ENCODE assay signal across 1 cellular context in genomic region chr2:72915907-72916742, GRCh38.
A peak's percentile ranks its signal among the peaks of the same experiment; 100 is the strongest.
TF ChIP-seq lines count a peak whose summit lies in the region.

No MANE protein-coding gene starts in this region.

TF ChIP-seq in HEK293, 187 proteins besides CTCF, POLR2A, EP300 and RAD21 (continued from another document and continues in another):
- TF ChIP-seq, protein P1, sequence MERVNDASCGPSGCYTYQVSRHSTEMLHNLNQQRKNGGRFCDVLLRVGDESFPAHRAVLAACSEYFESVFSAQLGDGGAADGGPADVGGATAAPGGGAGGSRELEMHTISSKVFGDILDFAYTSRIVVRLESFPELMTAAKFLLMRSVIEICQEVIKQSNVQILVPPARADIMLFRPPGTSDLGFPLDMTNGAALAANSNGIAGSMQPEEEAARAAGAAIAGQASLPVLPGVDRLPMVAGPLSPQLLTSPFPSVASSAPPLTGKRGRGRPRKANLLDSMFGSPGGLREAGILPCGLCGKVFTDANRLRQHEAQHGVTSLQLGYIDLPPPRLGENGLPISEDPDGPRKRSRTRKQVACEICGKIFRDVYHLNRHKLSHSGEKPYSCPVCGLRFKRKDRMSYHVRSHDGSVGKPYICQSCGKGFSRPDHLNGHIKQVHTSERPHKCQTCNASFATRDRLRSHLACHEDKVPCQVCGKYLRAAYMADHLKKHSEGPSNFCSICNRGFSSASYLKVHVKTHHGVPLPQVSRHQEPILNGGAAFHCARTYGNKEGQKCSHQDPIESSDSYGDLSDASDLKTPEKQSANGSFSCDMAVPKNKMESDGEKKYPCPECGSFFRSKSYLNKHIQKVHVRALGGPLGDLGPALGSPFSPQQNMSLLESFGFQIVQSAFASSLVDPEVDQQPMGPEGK (tag by site-specific recombination; IDR thresholded peaks at IDR 0.05) = peak; percentile 69; the same call in 1 of the 2 replicates
- TF ChIP-seq ZSCAN16 (tag by site-specific recombination; IDR thresholded peaks at IDR 0.05) (no peak), GLI2 (tag by site-specific recombination; IDR thresholded peaks at IDR 0.05; ENCODE audit: borderline replicate concordance, low read depth) (no peak), ZNF76 (tag by site-specific recombination; IDR thresholded peaks at IDR 0.05; ENCODE audit: borderline replicate concordance, low read depth) (peak; percentile 49; the same call in 1 of the 2 replicates), ZNF529 (tag by site-specific recombination; IDR thresholded peaks at IDR 0.05; ENCODE audit: insufficient replicate concordance) (no peak), TCF7L2 (IDR thresholded peaks at IDR 0.05; ENCODE audit: borderline replicate concordance, low read depth, low read length) (no peak), ZNF274 (IDR thresholded peaks at IDR 0.05; ENCODE audit: low read length) (no peak), ZNF274 (tag by site-specific recombination; IDR thresholded peaks at IDR 0.05; ENCODE audit: borderline replicate concordance) (no peak), ZNF747 (tag by site-specific recombination; IDR thresholded peaks at IDR 0.05) (no peak), ZNF394 (tag by site-specific recombination; IDR thresholded peaks at IDR 0.05; ENCODE audit: borderline replicate concordance) (no peak), ZNF488 (tag by site-specific recombination; IDR thresholded peaks at IDR 0.05) (no peak), ZNF426 (tag by site-specific recombination; IDR thresholded peaks at IDR 0.05) (no peak), HOXC10 (CRISPR knock-in tag; IDR thresholded peaks at IDR 0.05) (no peak), ZNF626 (tag by site-specific recombination; IDR thresholded peaks at IDR 0.05) (no peak), ZNF404 (tag by site-specific recombination; IDR thresholded peaks at IDR 0.05) (no peak), ZNF223 (tag by site-specific recombination; IDR thresholded peaks at IDR 0.05) (no peak), ZFP3 (tag by site-specific recombination; IDR thresholded peaks at IDR 0.05; ENCODE audit: low read depth) (no peak), ZFP37 (tag by site-specific recombination; IDR thresholded peaks at IDR 0.05) (no peak), ZNF623 (tag by site-specific recombination; IDR thresholded peaks at IDR 0.05) (no peak), ZNF580 (tag by site-specific recombination; IDR thresholded peaks at IDR 0.05) (no peak), MEIS1 (CRISPR knock-in tag; IDR thresholded peaks at IDR 0.05; ENCODE audit: borderline replicate concordance) (no peak), ZBTB17 (tag by site-specific recombination; IDR thresholded peaks at IDR 0.05) (peak; percentile 59; the same call in 1 of the 2 replicates), BCL11B (tag by site-specific recombination; IDR thresholded peaks at IDR 0.05; ENCODE audit: low read depth) (no peak), ZNF19 (tag by site-specific recombination; IDR thresholded peaks at IDR 0.05; ENCODE audit: low read depth) (no peak), ZSCAN23 (tag by site-specific recombination; IDR thresholded peaks at IDR 0.05) (no peak), ZNF549 (tag by site-specific recombination; IDR thresholded peaks at IDR 0.05) (no peak), ZNF10 (tag by site-specific recombination; IDR thresholded peaks at IDR 0.05) (no peak), ZNF239 (tag by site-specific recombination; IDR thresholded peaks at IDR 0.05) (no peak), ZIC2 (tag by site-specific recombination; IDR thresholded peaks at IDR 0.05) (peak; percentile 56; the same call in 1 of the 2 replicates), SP2 (tag by site-specific recombination; IDR thresholded peaks at IDR 0.05) (peak; percentile 60), ZNF514 (tag by site-specific recombination; IDR thresholded peaks at IDR 0.05) (no peak), OVOL3 (tag by site-specific recombination; IDR thresholded peaks at IDR 0.05) (no peak), ZNF121 (tag by site-specific recombination; IDR thresholded peaks at IDR 0.05) (no peak), SALL2 (tag by site-specific recombination; IDR thresholded peaks at IDR 0.05; ENCODE audit: borderline replicate concordance) (no peak), ZNF292 (tag by site-specific recombination; IDR thresholded peaks at IDR 0.05; ENCODE audit: borderline replicate concordance, low read depth) (no peak), ZNF610 (tag by site-specific recombination; IDR thresholded peaks at IDR 0.05; ENCODE audit: borderline replicate concordance) (no peak), ZNF133 (tag by site-specific recombination; IDR thresholded peaks at IDR 0.05) (no peak), ZNF2 (tag by site-specific recombination; IDR thresholded peaks at IDR 0.05) (0 out of 2 replicates have a peak, but pooled peaks have one; percentile 19), ZNF324 (tag by site-specific recombination; IDR thresholded peaks at IDR 0.05) (no peak), ZNF140 (tag by site-specific recombination; IDR thresholded peaks at IDR 0.05) (no peak), ZNF785 (tag by site-specific recombination; IDR thresholded peaks at IDR 0.05) (no peak), ZNF473 (tag by site-specific recombination; IDR thresholded peaks at IDR 0.05) (no peak), ZNF560 (tag by site-specific recombination; IDR thresholded peaks at IDR 0.05; ENCODE audit: borderline replicate concordance) (no peak), ZNF624 (tag by site-specific recombination; IDR thresholded peaks at IDR 0.05) (no peak), MZF1 (tag by site-specific recombination; IDR thresholded peaks at IDR 0.05; ENCODE audit: borderline replicate concordance) (no peak), ZBTB1 (tag by site-specific recombination; IDR thresholded peaks at IDR 0.05) (no peak), SCRT1 (tag by site-specific recombination; IDR thresholded peaks at IDR 0.05; ENCODE audit: borderline replicate concordance) (no peak), ZBTB21 (tag by site-specific recombination; IDR thresholded peaks at IDR 0.05) (no peak), EGR2 (tag by site-specific recombination; IDR thresholded peaks at IDR 0.05; ENCODE audit: low read depth) (no peak), ZNF280C (tag by site-specific recombination; IDR thresholded peaks at IDR 0.05) (no peak), ZNF677 (tag by site-specific recombination; IDR thresholded peaks at IDR 0.05) (no peak), ZNF701 (tag by site-specific recombination; IDR thresholded peaks at IDR 0.05) (no peak), BCL11A (tag by site-specific recombination; IDR thresholded peaks at IDR 0.05; ENCODE audit: low read depth) (no peak), ZNF555 (tag by site-specific recombination; conservative IDR thresholded peaks at IDR 0.05) (no peak)
- TF ChIP-seq, protein P2, sequence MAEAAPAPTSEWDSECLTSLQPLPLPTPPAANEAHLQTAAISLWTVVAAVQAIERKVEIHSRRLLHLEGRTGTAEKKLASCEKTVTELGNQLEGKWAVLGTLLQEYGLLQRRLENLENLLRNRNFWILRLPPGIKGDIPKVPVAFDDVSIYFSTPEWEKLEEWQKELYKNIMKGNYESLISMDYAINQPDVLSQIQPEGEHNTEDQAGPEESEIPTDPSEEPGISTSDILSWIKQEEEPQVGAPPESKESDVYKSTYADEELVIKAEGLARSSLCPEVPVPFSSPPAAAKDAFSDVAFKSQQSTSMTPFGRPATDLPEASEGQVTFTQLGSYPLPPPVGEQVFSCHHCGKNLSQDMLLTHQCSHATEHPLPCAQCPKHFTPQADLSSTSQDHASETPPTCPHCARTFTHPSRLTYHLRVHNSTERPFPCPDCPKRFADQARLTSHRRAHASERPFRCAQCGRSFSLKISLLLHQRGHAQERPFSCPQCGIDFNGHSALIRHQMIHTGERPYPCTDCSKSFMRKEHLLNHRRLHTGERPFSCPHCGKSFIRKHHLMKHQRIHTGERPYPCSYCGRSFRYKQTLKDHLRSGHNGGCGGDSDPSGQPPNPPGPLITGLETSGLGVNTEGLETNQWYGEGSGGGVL (tag by site-specific recombination; IDR thresholded peaks at IDR 0.05) = peak; percentile 54
- TF ChIP-seq, protein P3, sequence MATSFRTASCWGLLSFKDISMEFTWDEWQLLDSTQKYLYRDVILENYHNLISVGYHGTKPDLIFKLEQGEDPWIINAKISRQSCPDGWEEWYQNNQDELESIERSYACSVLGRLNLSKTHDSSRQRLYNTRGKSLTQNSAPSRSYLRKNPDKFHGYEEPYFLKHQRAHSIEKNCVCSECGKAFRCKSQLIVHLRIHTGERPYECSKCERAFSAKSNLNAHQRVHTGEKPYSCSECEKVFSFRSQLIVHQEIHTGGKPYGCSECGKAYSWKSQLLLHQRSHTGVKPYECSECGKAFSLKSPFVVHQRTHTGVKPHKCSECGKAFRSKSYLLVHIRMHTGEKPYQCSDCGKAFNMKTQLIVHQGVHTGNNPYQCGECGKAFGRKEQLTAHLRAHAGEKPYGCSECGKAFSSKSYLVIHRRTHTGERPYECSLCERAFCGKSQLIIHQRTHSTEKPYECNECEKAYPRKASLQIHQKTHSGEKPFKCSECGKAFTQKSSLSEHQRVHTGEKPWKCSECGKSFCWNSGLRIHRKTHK (tag by site-specific recombination; IDR thresholded peaks at IDR 0.05) = no peak
- TF ChIP-seq, protein P4, sequence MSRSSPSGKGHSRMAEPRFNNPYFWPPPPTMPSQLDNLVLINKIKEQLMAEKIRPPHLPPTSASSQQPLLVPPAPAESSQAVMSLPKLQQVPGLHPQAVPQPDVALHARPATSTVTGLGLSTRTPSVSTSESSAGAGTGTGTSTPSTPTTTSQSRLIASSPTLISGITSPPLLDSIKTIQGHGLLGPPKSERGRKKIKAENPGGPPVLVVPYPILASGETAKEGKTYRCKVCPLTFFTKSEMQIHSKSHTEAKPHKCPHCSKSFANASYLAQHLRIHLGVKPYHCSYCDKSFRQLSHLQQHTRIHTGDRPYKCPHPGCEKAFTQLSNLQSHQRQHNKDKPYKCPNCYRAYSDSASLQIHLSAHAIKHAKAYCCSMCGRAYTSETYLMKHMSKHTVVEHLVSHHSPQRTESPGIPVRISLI (tag by site-specific recombination; IDR thresholded peaks at IDR 0.05) = no peak
- TF ChIP-seq, protein P5, sequence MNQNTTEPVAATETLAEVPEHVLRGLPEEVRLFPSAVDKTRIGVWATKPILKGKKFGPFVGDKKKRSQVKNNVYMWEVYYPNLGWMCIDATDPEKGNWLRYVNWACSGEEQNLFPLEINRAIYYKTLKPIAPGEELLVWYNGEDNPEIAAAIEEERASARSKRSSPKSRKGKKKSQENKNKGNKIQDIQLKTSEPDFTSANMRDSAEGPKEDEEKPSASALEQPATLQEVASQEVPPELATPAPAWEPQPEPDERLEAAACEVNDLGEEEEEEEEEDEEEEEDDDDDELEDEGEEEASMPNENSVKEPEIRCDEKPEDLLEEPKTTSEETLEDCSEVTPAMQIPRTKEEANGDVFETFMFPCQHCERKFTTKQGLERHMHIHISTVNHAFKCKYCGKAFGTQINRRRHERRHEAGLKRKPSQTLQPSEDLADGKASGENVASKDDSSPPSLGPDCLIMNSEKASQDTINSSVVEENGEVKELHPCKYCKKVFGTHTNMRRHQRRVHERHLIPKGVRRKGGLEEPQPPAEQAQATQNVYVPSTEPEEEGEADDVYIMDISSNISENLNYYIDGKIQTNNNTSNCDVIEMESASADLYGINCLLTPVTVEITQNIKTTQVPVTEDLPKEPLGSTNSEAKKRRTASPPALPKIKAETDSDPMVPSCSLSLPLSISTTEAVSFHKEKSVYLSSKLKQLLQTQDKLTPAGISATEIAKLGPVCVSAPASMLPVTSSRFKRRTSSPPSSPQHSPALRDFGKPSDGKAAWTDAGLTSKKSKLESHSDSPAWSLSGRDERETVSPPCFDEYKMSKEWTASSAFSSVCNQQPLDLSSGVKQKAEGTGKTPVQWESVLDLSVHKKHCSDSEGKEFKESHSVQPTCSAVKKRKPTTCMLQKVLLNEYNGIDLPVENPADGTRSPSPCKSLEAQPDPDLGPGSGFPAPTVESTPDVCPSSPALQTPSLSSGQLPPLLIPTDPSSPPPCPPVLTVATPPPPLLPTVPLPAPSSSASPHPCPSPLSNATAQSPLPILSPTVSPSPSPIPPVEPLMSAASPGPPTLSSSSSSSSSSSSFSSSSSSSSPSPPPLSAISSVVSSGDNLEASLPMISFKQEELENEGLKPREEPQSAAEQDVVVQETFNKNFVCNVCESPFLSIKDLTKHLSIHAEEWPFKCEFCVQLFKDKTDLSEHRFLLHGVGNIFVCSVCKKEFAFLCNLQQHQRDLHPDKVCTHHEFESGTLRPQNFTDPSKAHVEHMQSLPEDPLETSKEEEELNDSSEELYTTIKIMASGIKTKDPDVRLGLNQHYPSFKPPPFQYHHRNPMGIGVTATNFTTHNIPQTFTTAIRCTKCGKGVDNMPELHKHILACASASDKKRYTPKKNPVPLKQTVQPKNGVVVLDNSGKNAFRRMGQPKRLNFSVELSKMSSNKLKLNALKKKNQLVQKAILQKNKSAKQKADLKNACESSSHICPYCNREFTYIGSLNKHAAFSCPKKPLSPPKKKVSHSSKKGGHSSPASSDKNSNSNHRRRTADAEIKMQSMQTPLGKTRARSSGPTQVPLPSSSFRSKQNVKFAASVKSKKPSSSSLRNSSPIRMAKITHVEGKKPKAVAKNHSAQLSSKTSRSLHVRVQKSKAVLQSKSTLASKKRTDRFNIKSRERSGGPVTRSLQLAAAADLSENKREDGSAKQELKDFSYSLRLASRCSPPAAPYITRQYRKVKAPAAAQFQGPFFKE (tag by site-specific recombination; IDR thresholded peaks at IDR 0.05; ENCODE audit: borderline replicate concordance) = no peak
